In genomic region chr4:32778025-32778424, GRCh38 we compare ENCODE assay signal across 29 cellular contexts.
"Had no signal": no experiment of that assay in that cellular context is flagged by ENCODE, and none has a peak within 500 bp of the region (broad histone marks: within the 10 kb centered on the region; RNA-seq: fewer than 3 reads in every experiment).

No MANE protein-coding gene starts in this region.

- ATAC-seq: activated CD4-positive, alpha-beta T cell treated with anti-CD3 and anti-CD28 coated beads for 36 hours; activated CD8-positive, alpha-beta memory T cell treated with anti-CD3 and anti-CD28 coated beads, Interleukin-2, amount 10 ng/mL, durations not matched to agents 7 days and 5 days; activated CD8-positive, alpha-beta T cell treated with anti-CD3 and anti-CD28 coated beads, Interleukin-2, amount 10 ng/mL, durations not matched to agents 7 days and 5 days; activated naive CD8-positive, alpha-beta T cell treated with anti-CD3 and anti-CD28 coated beads, Interleukin-2, amount 50 U/mL, for 24 hours; body of pancreas; T-cell had no signal

- H3K27me3 ChIP-seq: adrenal gland, body of pancreas, cardiac muscle cell, colonic mucosa, esophagus squamous epithelium had no signal

- H3K9me3 ChIP-seq: adrenal gland, body of pancreas, colonic mucosa, esophagus squamous epithelium had no signal

- H3K27ac ChIP-seq: adrenal gland, body of pancreas, cardiac muscle cell, colonic mucosa, esophagus squamous epithelium had no signal

- H3K4me1 ChIP-seq: adrenal gland, body of pancreas, colonic mucosa, esophagus squamous epithelium had no signal

- FAIRE-seq: frontal cortex had no signal

- DNase-seq: activated CD4-positive, alpha-beta memory T cell treated with anti-CD3 and anti-CD28 coated beads for 36 hours; activated CD4-positive, alpha-beta T cell treated with anti-CD3 and anti-CD28 coated beads for 36 hours; activated CD4-positive, alpha-beta T cell treated with anti-CD3 and anti-CD28 coated beads, Interleukin-2, amount 10 ng/mL, durations not matched to agents 24 days and 14 days; activated CD4-positive, CD25-positive, alpha-beta regulatory T cell; activated CD4-positive, CD25-positive, alpha-beta regulatory T cell treated with anti-CD3 and anti-CD28 coated beads, Interleukin-2, amount 50 U/mL, for 72 hours; activated CD8-positive, alpha-beta memory T cell treated with anti-CD3 and anti-CD28 coated beads, Interleukin-2, amount 10 ng/mL, durations not matched to agents 7 days and 5 days; activated CD8-positive, alpha-beta memory T cell treated with anti-CD3 and anti-CD28 coated beads, Interleukin-2, amount 50 U/mL, for 4 hours; activated CD8-positive, alpha-beta T cell treated with anti-CD3 and anti-CD28 coated beads, Interleukin-2, amount 10 ng/mL, durations not matched to agents 7 days and 5 days; activated effector memory CD4-positive, alpha-beta T cell treated with anti-CD3 and anti-CD28 coated beads, Interleukin-2, amount 50 U/mL, for 16 hours; activated naive CD4-positive, alpha-beta T cell treated with anti-CD3 and anti-CD28 coated beads for 36 hours; activated naive CD8-positive, alpha-beta T cell treated with anti-CD3 and anti-CD28 coated beads for 36 hours; activated naive CD8-positive, alpha-beta T cell treated with anti-CD3 and anti-CD28 coated beads, Interleukin-2, amount 50 U/mL, for 24 hours; activated T-cell treated with anti-CD3 and anti-CD28 coated beads, Interleukin-2, amount 50 U/mL, for 1 hour; activated T-cell treated with anti-CD3 and anti-CD28 coated beads, Interleukin-2, amount 50 U/mL, for 48 hours; adrenal gland; amygdala; aorta; body of pancreas; central memory CD4-positive, alpha-beta T cell; cerebellar nuclear complex; colonic mucosa; effector memory CD4-positive, alpha-beta T cell; endodermal cell; esophagus squamous epithelium; head of caudate nucleus; T-cell; T1000 had no signal

- H3K4me3 ChIP-seq: adrenal gland, body of pancreas, cardiac muscle cell, colonic mucosa, esophagus squamous epithelium had no signal

- H3K36me3 ChIP-seq: adrenal gland, cardiac muscle cell, colonic mucosa, esophagus squamous epithelium had no signal
